ENCODE assay signal across 7 cellular contexts in genomic region chr18:6478111-6478510, GRCh38.
"Had no signal": no experiment of that assay in that cellular context is flagged by ENCODE, and none has a peak within 500 bp of the region (broad histone marks: within the 10 kb centered on the region; RNA-seq: fewer than 3 reads in every experiment).

No MANE protein-coding gene starts in this region.

- H3K27ac ChIP-seq: HL-60 had no signal

- H3K4me1 ChIP-seq: HAP-1 had no signal

- H3K4me3 ChIP-seq: GM23338, HAP-1 had no signal

- DNase-seq: H7, HFFc6 had no signal

- ATAC-seq: GM23338, HCT116, HepG2 had no signal

- H3K9me3 ChIP-seq: HAP-1 had no signal

- H3K36me3 ChIP-seq: HAP-1 had no signal
